28 cellular contexts compared by ENCODE assay signal in the genomic region with DNA sequence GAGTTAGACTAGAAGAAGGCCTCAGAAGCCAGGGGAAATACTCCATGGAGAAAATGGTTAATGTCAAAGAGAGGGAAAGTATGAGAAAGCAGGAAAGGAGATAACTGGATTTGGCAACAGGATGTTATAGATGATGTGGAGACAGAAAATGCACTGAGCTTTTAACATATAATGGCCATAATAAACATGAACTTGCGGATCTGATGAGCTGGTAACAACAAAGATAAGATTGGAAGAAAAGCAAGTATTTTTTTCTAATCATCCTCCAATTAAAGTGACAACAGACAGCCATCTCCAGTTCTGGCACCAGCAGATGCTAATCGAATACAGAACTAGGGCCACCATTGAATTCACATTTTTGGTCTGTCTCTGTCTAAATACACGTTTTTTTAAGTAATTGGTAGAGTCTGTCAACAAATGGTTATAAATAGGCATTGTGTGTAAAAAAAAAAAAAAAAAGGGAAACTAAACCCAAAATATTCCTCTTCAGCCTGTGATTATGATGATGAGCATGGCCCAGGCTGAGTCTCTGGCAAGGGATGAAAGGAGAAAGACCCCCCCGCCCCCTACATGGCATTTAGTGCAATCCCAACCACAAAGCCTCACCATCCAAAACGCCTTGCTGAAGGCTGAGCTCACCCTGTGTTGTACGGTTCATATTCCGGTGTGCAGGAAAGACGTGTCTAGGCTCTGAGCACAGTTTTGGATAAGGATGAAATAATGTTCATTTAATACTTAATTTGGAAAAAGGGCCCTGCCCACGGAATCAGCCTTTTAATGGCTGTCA.
DNase-seq lines count a peak whose midpoint lies in the region; ATAC-seq and TF ChIP-seq lines count a peak whose summit lies in the region.
"Had no signal": no experiment of that assay in that cellular context is flagged by ENCODE, and none has a peak within 500 bp of the region (broad histone marks: within the 10 kb centered on the region; RNA-seq: fewer than 3 reads in every experiment).

No MANE protein-coding gene starts in this region.

- H3K4me2 ChIP-seq in GM23248 (ENCODE audit: unreplicated experiment) (no peak overlapping the region), osteoblast (ENCODE audit: insufficient read depth, low read length) (peak overlapping the region; percentile 77)
- H3K4me2 ChIP-seq: BLaER1 treated with 17β-estradiol and CSF1 and Interleukin-3, amounts not matched to agents 10 nM and 100 nM; PC-9 had no signal

- H3K27ac ChIP-seq in GM23248: peak overlapping the region; percentile 46; the same call in 1 of the 2 replicates
- peak overlapping the region; percentile 84 for H3K27ac ChIP-seq in osteoblast (ENCODE audit: low read depth, low read length)
- H3K27ac ChIP-seq: BLaER1 treated with 17β-estradiol and CSF1 and Interleukin-3, amounts not matched to agents 10 nM and 100 nM; PC-9; sigmoid colon; tibial artery; VCaP had no signal

- no peaks in the 10 kb centered on the region for H4K20me1 ChIP-seq in GM23248 (ENCODE audit: insufficient read depth)
- H4K20me1 ChIP-seq in osteoblast (ENCODE audit: insufficient read depth, low read length): no peaks in the 10 kb centered on the region
- H4K20me1 ChIP-seq: BLaER1 treated with 17β-estradiol and CSF1 and Interleukin-3, amounts not matched to agents 10 nM and 100 nM had no signal

- in situ Hi-C loops in GM23248 (cut with MboI): no loop called here

- H3K9ac ChIP-seq in GM23248: no peak overlapping the region
- H3K9ac ChIP-seq: BLaER1 treated with 17β-estradiol and CSF1 and Interleukin-3, amounts not matched to agents 10 nM and 100 nM had no signal

- H3K27me3 ChIP-seq in GM23248 (replicated peaks; ENCODE audit: insufficient read depth): no peaks in the 10 kb centered on the region
- H3K27me3 ChIP-seq in osteoblast (ENCODE audit: insufficient read depth, low read length): no peaks in the 10 kb centered on the region
- H3K27me3 ChIP-seq: BLaER1 treated with 17β-estradiol and CSF1 and Interleukin-3, amounts not matched to agents 10 nM and 100 nM; sigmoid colon; tibial artery had no signal

- no peaks in the 10 kb centered on the region for H3K79me2 ChIP-seq in GM23248 (ENCODE audit: insufficient read depth)
- no peaks in the 10 kb centered on the region for H3K79me2 ChIP-seq in osteoblast (ENCODE audit: insufficient read depth, low read length)

- no peaks in the 10 kb centered on the region for H3K9me2 ChIP-seq in GM23248 (ENCODE audit: insufficient read depth)

- TF ChIP-seq CTCF in osteoblast (IDR thresholded peaks at IDR 0.05; ENCODE audit: extremely low read depth, low read depth, low read length): no peak

- DNase-seq in GM23248 (peak; percentile 30), SK-N-DZ (ENCODE audit: low spot score) (peak; percentile 61), fibroblast of peridontal ligament (ENCODE audit: extremely low read depth) (peak; percentile 79), osteoblast (ENCODE audit: insufficient read length, low spot score, missing footprints) (peak; percentile 69), globus pallidus (ENCODE audit: low spot score) (no peak), NCI-H2171 (lab: John Stamatoyannopoulos, UW) (no peak)
- no peak for DNase-seq in activated CD4-positive, alpha-beta T cell treated with anti-CD3 and anti-CD28 coated beads for 1 hour
- DNase-seq: activated CD4-positive, alpha-beta T cell treated with anti-CD3 and anti-CD28 coated beads for 4 hours; activated naive CD4-positive, alpha-beta T cell treated with anti-CD3 and anti-CD28 coated beads, Interleukin-2, amount 50 U/mL, for 16 hours; amniotic stem cell; head of caudate nucleus; KBM-7; kidney; midbrain; natural killer cell; NCI-H1930; NCI-H526 treated with DMSO at 0.1 percent for 48 hours; NK-92 treated with Interleukin-12 subunit alpha and Interleukin-12 subunit beta, amount 100 ng/mL, for 24 hours; occipital lobe; PC-9; sigmoid colon; stimulated activated CD4-positive, alpha-beta T cell treated with anti-CD3 and anti-CD28 coated beads, Interleukin-4, amount 100 ng/mL, for 24 hours; tibial artery had no signal

- H3K36me3 ChIP-seq in GM23248 (ENCODE audit: low read depth) (no peaks in the 10 kb centered on the region), osteoblast (ENCODE audit: insufficient read depth, low read length) (no peaks in the 10 kb centered on the region)
- H3K36me3 ChIP-seq: sigmoid colon, tibial artery had no signal

- H3K4me1 ChIP-seq in GM23248 (ENCODE audit: insufficient read depth) (peaks cover 34% of the 10 kb centered on the region), osteoblast (ENCODE audit: insufficient read depth, low read length) (peaks cover 33% of the 10 kb centered on the region)
- H3K4me1 ChIP-seq: BLaER1 treated with 17β-estradiol and CSF1 and Interleukin-3, amounts not matched to agents 10 nM and 100 nM had no signal

- H3K4me3 ChIP-seq in GM23248 (no peak overlapping the region), osteoblast (ENCODE audit: insufficient read depth, low read length) (no peak overlapping the region)
- H3K4me3 ChIP-seq: BLaER1 treated with 17β-estradiol and CSF1 and Interleukin-3, amounts not matched to agents 10 nM and 100 nM; PC-9; sigmoid colon; tibial artery had no signal

- WGBS in GM23248 (ENCODE audit: low coverage in 1 of 2, low lambda C conversion rate in 2 of 2, missing lambda C conversion rate in 2 of 2), 2 experiments: 34 to 40% methylated on average over 9 of the region's 9 CpGs

- peaks cover 31% of the 10 kb centered on the region for H3F3A ChIP-seq in GM23248 (ENCODE audit: insufficient read depth)

- H3K9me3 ChIP-seq in GM23248 (ENCODE audit: low read depth) (no peaks in the 10 kb centered on the region), osteoblast (ENCODE audit: low read depth, low read length) (no peaks in the 10 kb centered on the region)
- H3K9me3 ChIP-seq: sigmoid colon, tibial artery had no signal

- H2AFZ ChIP-seq in GM23248 (no peak overlapping the region), osteoblast (ENCODE audit: low read length) (no peak overlapping the region)
- H2AFZ ChIP-seq: PC-9 had no signal

- ATAC-seq in HG02840 (IDR thresholded peaks at IDR 0.05; ENCODE audit: low FRiP score, unreplicated experiment): no peak
- ATAC-seq: activated T-helper 17 cell treated with anti-CD3 and anti-CD28 coated beads, Interleukin-2, amount 50 U/mL, for 72 hours; natural killer cell; Right ventricle myocardium inferior had no signal

Comparison
In these comparisons a context has a peak if more than half of its experiments do, and no peak if none do; other contexts are left out.
1. DNase-seq: peak in GM23248 (single experiment), SK-N-DZ (single experiment), fibroblast of peridontal ligament (single experiment) and osteoblast (single experiment); none in globus pallidus (single experiment), activated CD4-positive, alpha-beta T cell treated with anti-CD3 and anti-CD28 coated beads for 1 hour (single experiment) and NCI-H2171 (single experiment).